10 cellular contexts compared by ENCODE assay signal in genomic region chr4:25158817-25159216, GRCh38. TPM values are rescaled to one million over a fixed set of nuclear protein-coding genes. Genes with fewer than 3 reads are reported as not detected.
DNase-seq lines count a peak whose midpoint lies in the region; ATAC-seq and TF ChIP-seq lines count a peak whose summit lies in the region.
"Had no signal": no experiment of that assay in that cellular context is flagged by ENCODE, and none has a peak within 500 bp of the region (broad histone marks: within the 10 kb centered on the region; RNA-seq: fewer than 3 reads in every experiment).

No MANE protein-coding gene starts in this region.

- no peaks in the 10 kb centered on the region for H3K27me3 ChIP-seq in CD4-positive, alpha-beta T cell (ENCODE audit: control insufficient read depth, insufficient read depth, low read length)
- no peaks in the 10 kb centered on the region for H3K27me3 ChIP-seq in GM23338 (ENCODE audit: insufficient read depth)

- H3K4me3 ChIP-seq in GM23338 = peak overlapping the region; percentile 67; the same call in 1 of the 2 replicates

- POLR2A ChIA-PET in CD4-positive, alpha-beta T cell (lab: Charles Lee) = interaction anchor here (3.1 to 5.0 kb wide), 2 partner anchors 76 to 155 kb away, joined by 51 to 80 read pairs; partner anchors contain the start of genes PI4K2B and ZCCHC4
- POLR2A ChIA-PET in WTC11 (lab: Charles Lee) = no interaction called here

- no peak for TF ChIP-seq CTCF in CD4-positive, alpha-beta T cell (IDR thresholded peaks at IDR 0.05)
- TF ChIP-seq CTCF in GM23338 (conservative IDR thresholded peaks at IDR 0.05; ENCODE audit: low read depth in 2 of 2) = no peak
- TF ChIP-seq CTCF in WTC11 (IDR thresholded peaks at IDR 0.05) = no peak
- no peak for TF ChIP-seq CTCF in GM20000 (IDR thresholded peaks at IDR 0.05; ENCODE audit: extremely low read depth, missing control alignments)

- no peaks in the 10 kb centered on the region for H3K27me3 Mint-ChIP-seq in CD4-positive, alpha-beta T cell
- H3K27me3 Mint-ChIP-seq in GM23338 (ENCODE audit: insufficient read depth, low read depth, poor library complexity) (peaks cover 13% of the 10 kb centered on the region), WTC11 (ENCODE audit: low read depth) (no peaks in the 10 kb centered on the region), memory B cell (no peaks in the 10 kb centered on the region)

- H3K4me2 ChIP-seq in GM23338 = peak overlapping the region; percentile 82

- intact Hi-C loops in CD4-positive, alpha-beta T cell (cut with DNase I, micrococcal nuclease) = loop anchor here in 1 of 2 experiments (5.0 kb wide), 1 partner anchor 1158 kb away; no protein-coding TSS in a partner anchor
- intact Hi-C loops in head of caudate nucleus (cut with DNase I) = no loop called here

- peak overlapping the region; percentile 96 for H3K27ac Mint-ChIP-seq in CD4-positive, alpha-beta T cell
- H3K27ac Mint-ChIP-seq in GM23338 (no peak overlapping the region), WTC11 (no peak overlapping the region), memory B cell (peak overlapping the region; percentile 95)

- no peak for ATAC-seq in CD4-positive, alpha-beta T cell (ENCODE audit: poor library complexity)
- no peak for ATAC-seq in GM23338
- no peak for ATAC-seq in WTC11
- no peak for ATAC-seq in memory B cell (ENCODE audit: low read depth)
- no peak for ATAC-seq in GM18517 (IDR thresholded peaks at IDR 0.05; ENCODE audit: unreplicated experiment)

- H3K36me3 Mint-ChIP-seq in CD4-positive, alpha-beta T cell (ENCODE audit: low read depth) = peaks cover 48% of the 10 kb centered on the region
- H3K36me3 Mint-ChIP-seq in GM23338 (ENCODE audit: low read depth) (no peaks in the 10 kb centered on the region), WTC11 (no peaks in the 10 kb centered on the region), memory B cell (no peaks in the 10 kb centered on the region)

- H3K9me3 Mint-ChIP-seq in CD4-positive, alpha-beta T cell = no peaks in the 10 kb centered on the region
- no peaks in the 10 kb centered on the region for H3K9me3 Mint-ChIP-seq in GM23338
- H3K9me3 Mint-ChIP-seq in WTC11 = no peaks in the 10 kb centered on the region
- no peaks in the 10 kb centered on the region for H3K9me3 Mint-ChIP-seq in memory B cell

- DNase-seq in CD4-positive, alpha-beta T cell = no peak
- DNase-seq in GM23338 (ENCODE audit: low spot score) (no peak), WTC11 (ENCODE audit: low spot score) (no peak), memory B cell (ENCODE audit: low spot score in 2 of 2) (no peak), head of caudate nucleus (no peak), GM20000 (ENCODE audit: low spot score) (no peak), HuH-7.5 (ENCODE audit: low spot score) (no peak)
- DNase-seq: hypothalamus, NCI-H226 had no signal

- H3K36me3 ChIP-seq in GM23338 (ENCODE audit: insufficient read depth) = no peaks in the 10 kb centered on the region

- no peaks in the 10 kb centered on the region for H3K9me2 ChIP-seq in GM23338 (ENCODE audit: insufficient read depth)

- H2AFZ ChIP-seq in GM23338 = no peak overlapping the region

- H3K9me3 ChIP-seq in CD4-positive, alpha-beta T cell (ENCODE audit: control insufficient read depth, low read length) = no peaks in the 10 kb centered on the region

- H3K79me2 ChIP-seq in GM23338 (replicated peaks; ENCODE audit: insufficient read depth) = no peaks in the 10 kb centered on the region

- H3K4me1 ChIP-seq in GM23338 (ENCODE audit: insufficient read depth) = no peaks in the 10 kb centered on the region; the same call in 1 of the 2 replicates

- H3K27ac ChIP-seq in CD4-positive, alpha-beta T cell (ENCODE audit: low read depth, low read length) = no peak overlapping the region
- 0 out of 2 replicates have a peak overlapping the region, but pooled peaks have one; percentile 84 for H3K27ac ChIP-seq in GM23338 (ENCODE audit: low read depth)

- no peaks in the 10 kb centered on the region; the same call in 1 of the 2 replicates for H3F3A ChIP-seq in GM23338 (replicated peaks; ENCODE audit: low read depth)

- CTCF ChIA-PET in CD4-positive, alpha-beta T cell (lab: Charles Lee) = interaction anchor here (3.1 kb wide), 1 partner anchor 154 kb away, joined by 9 read pairs; the partner anchor contains the start of gene ZCCHC4
- CTCF ChIA-PET in WTC11 (lab: Charles Lee) = interaction anchor here (1.7 to 2.9 kb wide), 2 partner anchors 14 to 154 kb away, joined by 10 to 22 read pairs; partner anchors contain the start of gene ZCCHC4

- peaks cover 60% of the 10 kb centered on the region for H3K4me1 Mint-ChIP-seq in CD4-positive, alpha-beta T cell (ENCODE audit: low read depth)
- H3K4me1 Mint-ChIP-seq in GM23338 = peaks cover 19% of the 10 kb centered on the region
- H3K4me1 Mint-ChIP-seq in WTC11 = peaks cover 25% of the 10 kb centered on the region
- H3K4me1 Mint-ChIP-seq in memory B cell = peaks cover 20% of the 10 kb centered on the region

- peak overlapping the region; percentile 93 for H3K4me3 Mint-ChIP-seq in CD4-positive, alpha-beta T cell
- H3K4me3 Mint-ChIP-seq in GM23338 = peak overlapping the region; percentile 86
- peak overlapping the region; percentile 88 for H3K4me3 Mint-ChIP-seq in WTC11
- H3K4me3 Mint-ChIP-seq in memory B cell = peak overlapping the region; percentile 91

- no peaks in the 10 kb centered on the region for H4K20me1 ChIP-seq in GM23338 (replicated peaks; ENCODE audit: insufficient read depth)

TF ChIP-seq in GM23338, 12 proteins besides CTCF, POLR2A, EP300 and RAD21 (continues in another document):
- TF ChIP-seq STAT1 (IDR thresholded peaks at IDR 0.05; ENCODE audit: unreplicated experiment) (no peak), EZH2phosphoT487 (IDR thresholded peaks at IDR 0.05; ENCODE audit: unreplicated experiment) (no peak)
- TF ChIP-seq, protein P1, sequence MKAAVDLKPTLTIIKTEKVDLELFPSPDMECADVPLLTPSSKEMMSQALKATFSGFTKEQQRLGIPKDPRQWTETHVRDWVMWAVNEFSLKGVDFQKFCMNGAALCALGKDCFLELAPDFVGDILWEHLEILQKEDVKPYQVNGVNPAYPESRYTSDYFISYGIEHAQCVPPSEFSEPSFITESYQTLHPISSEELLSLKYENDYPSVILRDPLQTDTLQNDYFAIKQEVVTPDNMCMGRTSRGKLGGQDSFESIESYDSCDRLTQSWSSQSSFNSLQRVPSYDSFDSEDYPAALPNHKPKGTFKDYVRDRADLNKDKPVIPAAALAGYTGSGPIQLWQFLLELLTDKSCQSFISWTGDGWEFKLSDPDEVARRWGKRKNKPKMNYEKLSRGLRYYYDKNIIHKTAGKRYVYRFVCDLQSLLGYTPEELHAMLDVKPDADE (IDR thresholded peaks at IDR 0.05) = no peak

TF ChIP-seq in WTC11, 78 proteins besides CTCF, POLR2A, EP300 and RAD21:
- no peak for TF ChIP-seq KAT7 (CRISPR knock-in tag; IDR thresholded peaks at IDR 0.05; ENCODE audit: borderline replicate concordance)
- no peak for TF ChIP-seq E2F4 (CRISPR knock-in tag; IDR thresholded peaks at IDR 0.05; ENCODE audit: borderline replicate concordance, low read depth)
- no peak for TF ChIP-seq PRRX2 (CRISPR knock-in tag; IDR thresholded peaks at IDR 0.05)
- no peak for TF ChIP-seq ZNF263 (CRISPR knock-in tag; IDR thresholded peaks at IDR 0.05; ENCODE audit: low read depth)
- no peak for TF ChIP-seq RELA (CRISPR knock-in tag; IDR thresholded peaks at IDR 0.05; ENCODE audit: borderline replicate concordance)

RNA-seq across cellular contexts. Expression of gene SEPSECS, which starts 1.4 kb away (rescaled TPM):
- total RNA-seq in CD4-positive, alpha-beta T cell = 10 to 100 TPM; 18.5 to 18.7 TPM
- total RNA-seq in GM23338 (2014; rRNA removed; shearing (Covaris generic)) = 4.7 and 8.4 TPM in 2 replicates
- polyA plus RNA-seq in GM23338 (2016; fragmentation: Nextera tagmentation; extraction: Ambion mirVana) = 1.2 and 2.3 TPM in 2 replicates
- total RNA-seq in WTC11 (2021) = 4.6 to 7.0 TPM (median 6.2 TPM) in 3 replicates

Comparison
In these comparisons a context has a peak if more than half of its experiments do, and no peak if none do; other contexts are left out.
1. H3K27ac Mint-ChIP-seq: peak in CD4-positive, alpha-beta T cell (single experiment) and memory B cell (single experiment); none in GM23338 (single experiment) and WTC11 (single experiment).
2. Peak in every context shown above with its lines, with median percentiles within 50 percentile points of each other: H3K4me3 Mint-ChIP-seq.